Comparison of ENCODE assay signal across 33 cellular contexts in genomic region chr11:134913999-134914590, GRCh38.
"Had no signal": no experiment of that assay in that cellular context is flagged by ENCODE, and none has a peak within 500 bp of the region (broad histone marks: within the 10 kb centered on the region; RNA-seq: fewer than 3 reads in every experiment).

No MANE protein-coding gene starts in this region.

- H3K27me3 ChIP-seq: adrenal gland, breast epithelium had no signal

- H3K4me3 Mint-ChIP-seq: activated CD4-positive, alpha-beta memory T cell treated with anti-CD3 and anti-CD28 coated beads for 36 hours; activated CD4-positive, alpha-beta T cell treated with anti-CD3 and anti-CD28 coated beads for 36 hours; activated CD4-positive, alpha-beta T cell treated with anti-CD3 and anti-CD28 coated beads, Interleukin-2, amount 10 ng/mL, durations not matched to agents 24 days and 14 days; activated CD8-positive, alpha-beta memory T cell treated with anti-CD3 and anti-CD28 coated beads, Interleukin-2, amount 10 ng/mL, durations not matched to agents 7 days and 5 days; activated CD8-positive, alpha-beta T cell treated with anti-CD3 and anti-CD28 coated beads, Interleukin-2, amount 10 ng/mL, durations not matched to agents 7 days and 5 days; activated naive CD4-positive, alpha-beta T cell treated with anti-CD3 and anti-CD28 coated beads for 36 hours; activated naive CD4-positive, alpha-beta T cell treated with anti-CD3 and anti-CD28 coated beads, Interleukin-2, amount 50 U/mL, for 24 hours; activated naive CD8-positive, alpha-beta T cell treated with anti-CD3 and anti-CD28 coated beads for 36 hours; activated naive CD8-positive, alpha-beta T cell treated with anti-CD3 and anti-CD28 coated beads, Interleukin-2, amount 50 U/mL, for 24 hours; activated T-helper 1 cell treated with anti-CD3 and anti-CD28 coated beads, Interleukin-12 subunit alpha, Interleukin-12 subunit beta, Interleukin-2, Interleukin-4 antibody, amounts not matched to agents 30 ng/mL and 10 ng/mL and 1 ng/mL, durations not matched to agents 14 hours and 24 hours and 36 hours; brain; central memory CD8-positive, alpha-beta T cell; dendritic cell treated with granulocyte-macrophage colony-stimulating factor and Interleukin-4, amounts not matched to agents 40 ng/mL and 50 ng/mL, for 4 days; endodermal cell; T-helper 17 cell; T-helper 2 cell treated with Interferon-gamma antibody and Interleukin-4, amounts not matched to agents 5 μg/mL and 100 μg/mL, for 36 hours had no signal

- H3K27ac ChIP-seq: adrenal gland, breast epithelium, coronary artery had no signal

- H3K27ac Mint-ChIP-seq: activated CD4-positive, alpha-beta memory T cell treated with anti-CD3 and anti-CD28 coated beads for 36 hours; activated CD4-positive, alpha-beta T cell treated with anti-CD3 and anti-CD28 coated beads for 36 hours; activated CD4-positive, alpha-beta T cell treated with anti-CD3 and anti-CD28 coated beads, Interleukin-2, amount 10 ng/mL, durations not matched to agents 24 days and 14 days; activated CD8-positive, alpha-beta memory T cell treated with anti-CD3 and anti-CD28 coated beads, Interleukin-2, amount 10 ng/mL, durations not matched to agents 7 days and 5 days; activated CD8-positive, alpha-beta T cell treated with anti-CD3 and anti-CD28 coated beads, Interleukin-2, amount 10 ng/mL, durations not matched to agents 7 days and 5 days; activated naive CD4-positive, alpha-beta T cell treated with anti-CD3 and anti-CD28 coated beads for 36 hours; activated naive CD4-positive, alpha-beta T cell treated with anti-CD3 and anti-CD28 coated beads, Interleukin-2, amount 50 U/mL, for 24 hours; activated naive CD8-positive, alpha-beta T cell treated with anti-CD3 and anti-CD28 coated beads for 36 hours; activated naive CD8-positive, alpha-beta T cell treated with anti-CD3 and anti-CD28 coated beads, Interleukin-2, amount 50 U/mL, for 24 hours; activated T-helper 1 cell treated with anti-CD3 and anti-CD28 coated beads, Interleukin-12 subunit alpha, Interleukin-12 subunit beta, Interleukin-2, Interleukin-4 antibody, amounts not matched to agents 30 ng/mL and 10 ng/mL and 1 ng/mL, durations not matched to agents 14 hours and 24 hours and 36 hours; activated T-helper 2 cell treated with anti-CD3 and anti-CD28 coated beads, Interferon-gamma antibody, Interleukin-2, Interleukin-4, amounts not matched to agents 10 μg/mL and 5 μg/mL and 100 μg/mL, durations not matched to agents 14 hours and 24 hours and 36 hours; dendritic cell treated with granulocyte-macrophage colony-stimulating factor and Interleukin-4, amounts not matched to agents 40 ng/mL and 50 ng/mL, for 4 days; endodermal cell; T-helper 17 cell; T-helper 2 cell treated with Interferon-gamma antibody and Interleukin-4, amounts not matched to agents 5 μg/mL and 100 μg/mL, for 36 hours had no signal

- H3K27me3 Mint-ChIP-seq: activated CD4-positive, alpha-beta T cell treated with anti-CD3 and anti-CD28 coated beads, Interleukin-2, amount 10 ng/mL, durations not matched to agents 24 days and 14 days; activated naive CD8-positive, alpha-beta T cell treated with anti-CD3 and anti-CD28 coated beads for 36 hours; dendritic cell treated with granulocyte-macrophage colony-stimulating factor and Interleukin-4, amounts not matched to agents 40 ng/mL and 50 ng/mL, for 4 days had no signal

- H3K4me3 ChIP-seq: adrenal gland, breast epithelium, coronary artery, dorsolateral prefrontal cortex had no signal

- H3K36me3 ChIP-seq: adrenal gland, breast epithelium had no signal

- H3K36me3 Mint-ChIP-seq: activated CD4-positive, alpha-beta memory T cell treated with anti-CD3 and anti-CD28 coated beads for 36 hours; activated CD8-positive, alpha-beta memory T cell treated with anti-CD3 and anti-CD28 coated beads, Interleukin-2, amount 10 ng/mL, durations not matched to agents 7 days and 5 days; activated naive CD4-positive, alpha-beta T cell treated with anti-CD3 and anti-CD28 coated beads, Interleukin-2, amount 50 U/mL, for 24 hours; activated naive CD8-positive, alpha-beta T cell treated with anti-CD3 and anti-CD28 coated beads for 36 hours; brain had no signal

- DNase-seq: activated CD4-positive, alpha-beta memory T cell treated with anti-CD3 and anti-CD28 coated beads for 36 hours; activated CD4-positive, alpha-beta T cell treated with anti-CD3 and anti-CD28 coated beads for 36 hours; activated CD4-positive, alpha-beta T cell treated with anti-CD3 and anti-CD28 coated beads, Interleukin-2, amount 10 ng/mL, durations not matched to agents 24 days and 14 days; activated CD4-positive, CD25-positive, alpha-beta regulatory T cell; activated CD4-positive, CD25-positive, alpha-beta regulatory T cell treated with anti-CD3 and anti-CD28 coated beads, Interleukin-2, amount 50 U/mL, for 72 hours; activated CD8-positive, alpha-beta memory T cell treated with anti-CD3 and anti-CD28 coated beads, Interleukin-2, amount 10 ng/mL, durations not matched to agents 7 days and 5 days; activated CD8-positive, alpha-beta memory T cell treated with anti-CD3 and anti-CD28 coated beads, Interleukin-2, amount 50 U/mL, for 4 hours; activated CD8-positive, alpha-beta T cell treated with anti-CD3 and anti-CD28 coated beads, Interleukin-2, amount 10 ng/mL, durations not matched to agents 7 days and 5 days; activated effector memory CD4-positive, alpha-beta T cell treated with anti-CD3 and anti-CD28 coated beads, Interleukin-2, amount 50 U/mL, for 16 hours; activated naive CD4-positive, alpha-beta T cell treated with anti-CD3 and anti-CD28 coated beads for 36 hours; activated naive CD8-positive, alpha-beta T cell treated with anti-CD3 and anti-CD28 coated beads for 36 hours; activated naive CD8-positive, alpha-beta T cell treated with anti-CD3 and anti-CD28 coated beads, Interleukin-2, amount 50 U/mL, for 24 hours; activated T-cell treated with anti-CD3 and anti-CD28 coated beads, Interleukin-2, amount 50 U/mL, for 1 hour; activated T-cell treated with anti-CD3 and anti-CD28 coated beads, Interleukin-2, amount 50 U/mL, for 48 hours; adrenal gland; amygdala; aorta; dorsolateral prefrontal cortex; effector memory CD4-positive, alpha-beta T cell; endodermal cell; foreskin fibroblast; T-helper 1 cell; T-helper 17 cell; T1000 had no signal

- H3K9me3 ChIP-seq: adrenal gland, breast epithelium had no signal

- H3K4me1 ChIP-seq: adrenal gland, breast epithelium had no signal

- H3K9me3 Mint-ChIP-seq: activated CD4-positive, alpha-beta memory T cell treated with anti-CD3 and anti-CD28 coated beads for 36 hours; activated CD4-positive, alpha-beta T cell treated with anti-CD3 and anti-CD28 coated beads, Interleukin-2, amount 10 ng/mL, durations not matched to agents 24 days and 14 days; activated naive CD4-positive, alpha-beta T cell treated with anti-CD3 and anti-CD28 coated beads for 36 hours; activated naive CD4-positive, alpha-beta T cell treated with anti-CD3 and anti-CD28 coated beads, Interleukin-2, amount 50 U/mL, for 24 hours; activated naive CD8-positive, alpha-beta T cell treated with anti-CD3 and anti-CD28 coated beads for 36 hours; activated naive CD8-positive, alpha-beta T cell treated with anti-CD3 and anti-CD28 coated beads, Interleukin-2, amount 50 U/mL, for 24 hours; activated T-helper 1 cell treated with anti-CD3 and anti-CD28 coated beads, Interleukin-12 subunit alpha, Interleukin-12 subunit beta, Interleukin-2, Interleukin-4 antibody, amounts not matched to agents 30 ng/mL and 10 ng/mL and 1 ng/mL, durations not matched to agents 14 hours and 24 hours and 36 hours; activated T-helper 2 cell treated with anti-CD3 and anti-CD28 coated beads, Interferon-gamma antibody, Interleukin-2, Interleukin-4, amounts not matched to agents 10 μg/mL and 5 μg/mL and 100 μg/mL, durations not matched to agents 14 hours and 24 hours and 36 hours; brain; central memory CD8-positive, alpha-beta T cell; dendritic cell treated with granulocyte-macrophage colony-stimulating factor and Interleukin-4, amounts not matched to agents 40 ng/mL and 50 ng/mL, for 4 days; endodermal cell; T-helper 2 cell treated with Interferon-gamma antibody and Interleukin-4, amounts not matched to agents 5 μg/mL and 100 μg/mL, for 36 hours had no signal

- H3K4me1 Mint-ChIP-seq: activated CD4-positive, alpha-beta T cell treated with anti-CD3 and anti-CD28 coated beads for 36 hours; activated CD4-positive, alpha-beta T cell treated with anti-CD3 and anti-CD28 coated beads, Interleukin-2, amount 10 ng/mL, durations not matched to agents 24 days and 14 days; activated CD8-positive, alpha-beta memory T cell treated with anti-CD3 and anti-CD28 coated beads, Interleukin-2, amount 10 ng/mL, durations not matched to agents 7 days and 5 days; activated naive CD4-positive, alpha-beta T cell treated with anti-CD3 and anti-CD28 coated beads, Interleukin-2, amount 50 U/mL, for 24 hours; activated naive CD8-positive, alpha-beta T cell treated with anti-CD3 and anti-CD28 coated beads for 36 hours; activated naive CD8-positive, alpha-beta T cell treated with anti-CD3 and anti-CD28 coated beads, Interleukin-2, amount 50 U/mL, for 24 hours; central memory CD8-positive, alpha-beta T cell; endodermal cell had no signal
